ENCODE assay signal across 6 cellular contexts in the genomic region with DNA sequence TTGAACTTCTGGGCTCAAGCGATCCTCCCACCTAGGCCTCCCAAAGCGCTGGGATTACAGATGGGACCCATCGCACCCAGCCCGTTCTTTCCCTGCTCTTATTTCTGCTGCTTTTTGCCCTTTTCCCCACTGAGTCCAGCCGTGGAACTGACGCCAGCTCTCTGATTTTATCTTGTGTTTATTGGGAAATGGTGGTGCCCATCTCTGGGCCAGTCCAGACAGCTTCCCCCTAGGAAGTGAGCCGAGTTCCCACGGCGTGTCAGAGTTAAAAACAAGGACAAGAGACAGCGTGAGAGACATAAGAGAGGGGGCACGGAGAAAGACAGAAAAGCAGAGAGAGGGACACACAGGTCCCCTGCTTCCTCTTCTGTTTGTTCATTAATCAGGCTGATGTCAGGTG. TPM values are rescaled to one million over a fixed set of nuclear protein-coding genes. Genes with fewer than 3 reads are reported as not detected.
"Had no signal": no experiment of that assay in that cellular context is flagged by ENCODE, and none has a peak within 500 bp of the region (broad histone marks: within the 10 kb centered on the region; RNA-seq: fewer than 3 reads in every experiment).

No MANE protein-coding gene starts in this region.

RNA-seq across cellular contexts. Expression of gene SPDYE1, which starts 19.6 kb away (rescaled TPM):
- total RNA-seq: K562, M059J, PC-3, Peyer's patch, Right ventricle myocardium superior, SJSA1 had no signal
